Comparison of ENCODE assay signal across 8 cellular contexts in genomic region chr7:39952378-39952777, GRCh38. TPM values are rescaled to one million over a fixed set of nuclear protein-coding genes. Genes with fewer than 3 reads are reported as not detected.
DNase-seq lines count a peak whose midpoint lies in the region; ATAC-seq and TF ChIP-seq lines count a peak whose summit lies in the region.

No MANE protein-coding gene starts in this region.

- peaks cover 55% of the 10 kb centered on the region for H3K4me1 Mint-ChIP-seq in activated CD8-positive, alpha-beta T cell treated with anti-CD3 and anti-CD28 coated beads, Interleukin-2, amount 10 ng/mL, durations not matched to agents 7 days and 5 days (ENCODE audit: low read depth)

- H3K27ac Mint-ChIP-seq in activated CD8-positive, alpha-beta T cell treated with anti-CD3 and anti-CD28 coated beads, Interleukin-2, amount 10 ng/mL, durations not matched to agents 7 days and 5 days: peak overlapping the region; percentile 95

- H3K27me3 ChIP-seq in right atrium auricular region (no peaks in the 10 kb centered on the region), iPS-20b (ENCODE audit: insufficient read depth, low read length) (no peaks in the 10 kb centered on the region), tibial nerve (no peaks in the 10 kb centered on the region)

- no peak for ATAC-seq in left cardiac atrium
- ATAC-seq in activated CD8-positive, alpha-beta T cell treated with anti-CD3 and anti-CD28 coated beads, Interleukin-2, amount 10 ng/mL, durations not matched to agents 7 days and 5 days: no peak

- no peak for TF ChIP-seq EP300 in tibial nerve (IDR thresholded peaks at IDR 0.05)

- DNase-seq in right atrium auricular region (ENCODE audit: low spot score) (no peak), left cardiac atrium (no peak), tibial nerve (ENCODE audit: low spot score in 2 of 2) (no peak), C1 segment of cervical spinal cord (lab: John Stamatoyannopoulos, UW) (no peak), NCI-H2081 (lab: John Stamatoyannopoulos, UW) (no peak)
- DNase-seq in activated CD8-positive, alpha-beta T cell treated with anti-CD3 and anti-CD28 coated beads, Interleukin-2, amount 10 ng/mL, durations not matched to agents 7 days and 5 days: no peak
- DNase-seq in stimulated activated CD4-positive, alpha-beta T cell treated with anti-CD3 and anti-CD28 coated beads, Interleukin-4, amount 100 ng/mL, for 1 hour: no peak

- no peaks in the 10 kb centered on the region for H3K9me3 Mint-ChIP-seq in activated CD8-positive, alpha-beta T cell treated with anti-CD3 and anti-CD28 coated beads, Interleukin-2, amount 10 ng/mL, durations not matched to agents 7 days and 5 days (ENCODE audit: insufficient read depth)

- CTCF ChIA-PET in activated CD8-positive, alpha-beta T cell treated with anti-CD3 and anti-CD28 coated beads, Interleukin-2, amount 10 ng/mL, durations not matched to agents 7 days and 5 days (lab: Charles Lee): interaction anchor here (1.9 to 6.3 kb wide), 5 partner anchors 21 to 182 kb away, joined by 6 to 70 read pairs (median 17); partner anchors contain the start of genes MPLKIP and SUGCT

- peak overlapping the region in 1 of 2 donors; percentile 99 for H3K27ac ChIP-seq in right atrium auricular region
- no peak overlapping the region for H3K27ac ChIP-seq in iPS-20b (ENCODE audit: low read length)
- peak overlapping the region in 3 of 4 donors; percentile 99 for H3K27ac ChIP-seq in tibial nerve

- H3K4me3 ChIP-seq in right atrium auricular region: peak overlapping the region; percentile 91 to 94
- peak overlapping the region; percentile 93 for H3K4me3 ChIP-seq in iPS-20b (ENCODE audit: low read length)
- peak overlapping the region; percentile 71 to 96 (median 89) for H3K4me3 ChIP-seq in tibial nerve

- no peaks in the 10 kb centered on the region for H3K36me3 ChIP-seq in right atrium auricular region
- H3K36me3 ChIP-seq in iPS-20b (ENCODE audit: insufficient read depth, low read depth, low read length): no peaks in the 10 kb centered on the region
- no peaks in the 10 kb centered on the region for H3K36me3 ChIP-seq in tibial nerve

- H3K9ac ChIP-seq in iPS-20b (ENCODE audit: low read depth, low read length): peak overlapping the region; percentile 85; the same call in 1 of the 2 replicates

- H3K36me3 Mint-ChIP-seq in activated CD8-positive, alpha-beta T cell treated with anti-CD3 and anti-CD28 coated beads, Interleukin-2, amount 10 ng/mL, durations not matched to agents 7 days and 5 days (ENCODE audit: low read depth): peaks cover 48% of the 10 kb centered on the region

- H3K9me3 ChIP-seq in right atrium auricular region (no peaks in the 10 kb centered on the region), iPS-20b (ENCODE audit: insufficient read depth, low read depth, low read length) (no peaks in the 10 kb centered on the region), tibial nerve (no peaks in the 10 kb centered on the region)

- peak overlapping the region; percentile 99 for H3K4me3 Mint-ChIP-seq in activated CD8-positive, alpha-beta T cell treated with anti-CD3 and anti-CD28 coated beads, Interleukin-2, amount 10 ng/mL, durations not matched to agents 7 days and 5 days

- no peak for TF ChIP-seq POLR2A in tibial nerve (IDR thresholded peaks at IDR 0.05)

- no peaks in the 10 kb centered on the region for H3K27me3 Mint-ChIP-seq in activated CD8-positive, alpha-beta T cell treated with anti-CD3 and anti-CD28 coated beads, Interleukin-2, amount 10 ng/mL, durations not matched to agents 7 days and 5 days (ENCODE audit: low read depth)

- H3K4me1 ChIP-seq in right atrium auricular region: peaks cover 0 to 52% of the 10 kb centered on the region in 2 donors
- H3K4me1 ChIP-seq in iPS-20b (ENCODE audit: insufficient read depth, low read length): peaks cover 3% of the 10 kb centered on the region; the same call in 1 of the 2 replicates
- peaks cover 0 to 63% (median 41%) of the 10 kb centered on the region in 4 donors for H3K4me1 ChIP-seq in tibial nerve

- TF ChIP-seq CTCF in right atrium auricular region (IDR thresholded peaks at IDR 0.05) (no peak), tibial nerve (IDR thresholded peaks at IDR 0.05) (no peak)

- WGBS in tibial nerve, 2 donors: 7 to 11% methylated on average over 2 of the region's 2 CpGs

- POLR2A ChIA-PET in activated CD8-positive, alpha-beta T cell treated with anti-CD3 and anti-CD28 coated beads, Interleukin-2, amount 10 ng/mL, durations not matched to agents 7 days and 5 days (lab: Charles Lee): interaction anchor here (0.9 to 1.1 kb wide), 2 partner anchors 26 to 99 kb away, joined by 4 read pairs; no protein-coding TSS in a partner anchor

- intact Hi-C loops in left cardiac atrium (cut with DNase I): no loop called here

RNA-seq across cellular contexts. Expression of gene CDK13, which starts 2.3 kb away (rescaled TPM):
- total RNA-seq in right atrium auricular region: 10 to 100 TPM; 34.7 to 37.7 TPM
- 10 to 100 TPM; 26.9 to 28.1 TPM for total RNA-seq in left cardiac atrium
- 10 to 100 TPM; 46.7 to 49.0 TPM for total RNA-seq in activated CD8-positive, alpha-beta T cell treated with anti-CD3 and anti-CD28 coated beads, Interleukin-2, amount 10 ng/mL, durations not matched to agents 7 days and 5 days
- 100 to 1,000 TPM in 3 of 4 donors, 10 to 100 TPM in 1; 87.8 to 128 (median 114) TPM for total RNA-seq in tibial nerve
